Comparison of ENCODE assay signal across 6 cellular contexts in genomic region chr12:55862931-55863330, GRCh38. TPM values are rescaled to one million over a fixed set of nuclear protein-coding genes. Genes with fewer than 3 reads are reported as not detected.
A peak's percentile ranks its signal among the peaks of the same experiment; 100 is the strongest.
DNase-seq lines count a peak whose midpoint lies in the region.
"Not testable (repeated sequence)": the region's sequence is repeated elsewhere in the genome, so short reads cannot be mapped to it uniquely, and the experiment has no call there.
"Had no signal": no experiment of that assay in that cellular context is flagged by ENCODE, and none has a peak within 500 bp of the region (broad histone marks: within the 10 kb centered on the region; RNA-seq: fewer than 3 reads in every experiment).

No MANE protein-coding gene starts in this region.

- DNase-seq in cardiac septum (ENCODE audit: low spot score) (peak; percentile 26), mesenteric fat pad (ENCODE audit: low spot score) (peak; percentile 73)

- intact Hi-C loops in cardiac septum (cut with DNase I) = not testable (repeated sequence)

RNA-seq across cellular contexts. Expression of gene MMP19, which starts 20.2 kb away (rescaled TPM):
- total RNA-seq in cardiac septum (1.6 TPM), mesenteric fat pad (774 TPM)
- total RNA-seq: Calu3; CD4-positive, alpha-beta T cell; CD4-positive, CD25-positive, alpha-beta regulatory T cell; CD8-positive, alpha-beta T cell had no signal

RNA-seq across cellular contexts. Expression of gene DNAJC14, which starts 33.5 kb away (rescaled TPM):
- 18.4 TPM for total RNA-seq in cardiac septum
- total RNA-seq in mesenteric fat pad = 28.1 TPM

RNA-seq across cellular contexts. Expression of gene ORMDL2, which starts 45.1 kb away (rescaled TPM):
- total RNA-seq in cardiac septum = 23.0 TPM
- 49.7 TPM for total RNA-seq in mesenteric fat pad

RNA-seq across cellular contexts. Expression of gene SARNP, which starts 45.4 kb away (rescaled TPM):
- total RNA-seq in cardiac septum (56.2 TPM), mesenteric fat pad (39.0 TPM)

Comparison
In these comparisons a context has a peak if more than half of its experiments do, and no peak if none do; other contexts are left out.
1. RNA of gene MMP19, which starts 20.2 kb away (total RNA-seq): 774 TPM in mesenteric fat pad (single experiment); 1.6 TPM in cardiac septum (single experiment); every median in the first group is over 100 times any median in the second.